In the genomic region with DNA sequence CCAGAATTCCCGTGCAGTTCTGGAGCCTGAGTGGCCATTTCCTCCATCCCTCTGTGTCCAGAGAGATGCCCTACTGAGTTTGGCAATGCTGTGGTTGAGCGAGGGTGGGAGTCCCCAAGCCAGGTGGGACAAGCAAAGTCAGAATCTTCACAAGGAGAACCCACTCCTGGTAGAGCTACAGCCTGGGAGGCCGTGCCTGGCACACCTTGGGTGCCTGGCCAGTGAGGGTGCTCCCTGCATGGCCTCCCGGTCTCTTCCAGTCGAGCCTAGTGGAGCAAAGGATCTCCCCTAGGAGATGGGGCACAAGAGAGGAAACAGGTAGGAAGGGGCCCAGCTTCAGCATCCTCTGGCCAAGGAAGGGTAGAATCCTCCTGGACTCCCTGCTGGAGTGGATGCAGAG, we compare ENCODE assay signal across 1 cellular context.
TF ChIP-seq lines count a peak whose summit lies in the region.

No MANE protein-coding gene starts in this region.

TF ChIP-seq in HepG2, 621 proteins besides CTCF, POLR2A, EP300 and RAD21:
- TF ChIP-seq ZFX (CRISPR knock-in tag; IDR thresholded peaks at IDR 0.05; ENCODE audit: low read depth), result no peak
- no peak for TF ChIP-seq HIVEP1 (CRISPR knock-in tag; IDR thresholded peaks at IDR 0.05)
- no peak for TF ChIP-seq JUN (CRISPR knock-in tag; IDR thresholded peaks at IDR 0.05)
- TF ChIP-seq ZNF34 (CRISPR knock-in tag; IDR thresholded peaks at IDR 0.05; ENCODE audit: borderline replicate concordance), result no peak
- no peak for TF ChIP-seq ARHGAP35 (CRISPR knock-in tag; IDR thresholded peaks at IDR 0.05; ENCODE audit: borderline replicate concordance)
- no peak for TF ChIP-seq ZZZ3 (CRISPR knock-in tag; IDR thresholded peaks at IDR 0.05; ENCODE audit: borderline replicate concordance)
- no peak for TF ChIP-seq KLF13 (CRISPR knock-in tag; IDR thresholded peaks at IDR 0.05)
- no peak for TF ChIP-seq SP2 (CRISPR knock-in tag; IDR thresholded peaks at IDR 0.05)
- TF ChIP-seq, protein P1, sequence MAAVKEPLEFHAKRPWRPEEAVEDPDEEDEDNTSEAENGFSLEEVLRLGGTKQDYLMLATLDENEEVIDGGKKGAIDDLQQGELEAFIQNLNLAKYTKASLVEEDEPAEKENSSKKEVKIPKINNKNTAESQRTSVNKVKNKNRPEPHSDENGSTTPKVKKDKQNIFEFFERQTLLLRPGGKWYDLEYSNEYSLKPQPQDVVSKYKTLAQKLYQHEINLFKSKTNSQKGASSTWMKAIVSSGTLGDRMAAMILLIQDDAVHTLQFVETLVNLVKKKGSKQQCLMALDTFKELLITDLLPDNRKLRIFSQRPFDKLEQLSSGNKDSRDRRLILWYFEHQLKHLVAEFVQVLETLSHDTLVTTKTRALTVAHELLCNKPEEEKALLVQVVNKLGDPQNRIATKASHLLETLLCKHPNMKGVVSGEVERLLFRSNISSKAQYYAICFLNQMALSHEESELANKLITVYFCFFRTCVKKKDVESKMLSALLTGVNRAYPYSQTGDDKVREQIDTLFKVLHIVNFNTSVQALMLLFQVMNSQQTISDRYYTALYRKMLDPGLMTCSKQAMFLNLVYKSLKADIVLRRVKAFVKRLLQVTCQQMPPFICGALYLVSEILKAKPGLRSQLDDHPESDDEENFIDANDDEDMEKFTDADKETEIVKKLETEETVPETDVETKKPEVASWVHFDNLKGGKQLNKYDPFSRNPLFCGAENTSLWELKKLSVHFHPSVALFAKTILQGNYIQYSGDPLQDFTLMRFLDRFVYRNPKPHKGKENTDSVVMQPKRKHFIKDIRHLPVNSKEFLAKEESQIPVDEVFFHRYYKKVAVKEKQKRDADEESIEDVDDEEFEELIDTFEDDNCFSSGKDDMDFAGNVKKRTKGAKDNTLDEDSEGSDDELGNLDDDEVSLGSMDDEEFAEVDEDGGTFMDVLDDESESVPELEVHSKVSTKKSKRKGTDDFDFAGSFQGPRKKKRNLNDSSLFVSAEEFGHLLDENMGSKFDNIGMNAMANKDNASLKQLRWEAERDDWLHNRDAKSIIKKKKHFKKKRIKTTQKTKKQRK (IDR thresholded peaks at IDR 0.05; ENCODE audit: low read length), result no peak
